Comparison of ENCODE assay signal across 9 cellular contexts in the genomic region with DNA sequence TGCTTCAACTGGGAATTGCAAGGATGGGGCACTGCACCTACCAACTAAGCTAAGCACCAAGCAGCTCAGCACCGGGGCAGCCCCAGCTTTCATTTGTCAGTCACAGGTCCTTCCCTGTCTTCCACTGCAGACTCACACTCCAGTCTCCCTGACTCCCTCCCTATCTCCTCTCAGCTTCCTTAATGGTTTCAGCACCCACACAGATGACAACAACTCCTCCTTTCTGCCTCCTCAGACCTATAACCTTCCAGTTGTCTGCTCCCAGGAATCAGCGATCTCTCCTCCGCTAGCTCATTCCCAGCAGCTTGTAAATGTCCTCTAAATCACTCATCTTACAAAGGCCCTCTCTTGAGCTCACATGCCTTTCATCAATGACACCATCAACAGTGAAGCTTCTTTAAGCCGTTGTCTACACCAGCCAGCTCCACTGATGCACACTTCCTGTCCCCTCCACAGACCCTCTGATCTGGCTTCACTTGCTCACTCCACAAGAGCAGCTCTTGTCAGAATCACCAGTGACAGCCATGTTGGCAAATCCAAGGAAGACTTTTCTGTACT. TPM values are rescaled to one million over a fixed set of nuclear protein-coding genes. Genes with fewer than 3 reads are reported as not detected.
DNase-seq lines count a peak whose midpoint lies in the region; ATAC-seq and TF ChIP-seq lines count a peak whose summit lies in the region.
"Had no signal": no experiment of that assay in that cellular context is flagged by ENCODE, and none has a peak within 500 bp of the region (broad histone marks: within the 10 kb centered on the region; RNA-seq: fewer than 3 reads in every experiment).

No MANE protein-coding gene starts in this region.

- no peak overlapping the region for H3K4me3 ChIP-seq in cardiac muscle cell
- H3K4me3 ChIP-seq in left ventricle myocardium inferior, result no peak overlapping the region

- H3K36me3 ChIP-seq in cardiac muscle cell (no peaks in the 10 kb centered on the region), left ventricle myocardium inferior (peaks cover 10% of the 10 kb centered on the region)

- H3K27ac ChIP-seq in cardiac muscle cell, result no peak overlapping the region
- H3K27ac ChIP-seq in left ventricle myocardium inferior (replicated peaks), result peak overlapping the region; percentile 21

- intact Hi-C loops in Right ventricle myocardium inferior (cut with DNase I) (no loop called here), left ventricle myocardium inferior (cut with micrococcal nuclease) (no loop called here)

- H3K4me1 ChIP-seq in cardiac muscle cell (ENCODE audit: low read depth) (peaks cover 13% of the 10 kb centered on the region), left ventricle myocardium inferior (peaks cover 76% of the 10 kb centered on the region)

- no peaks in the 10 kb centered on the region for H3K27me3 ChIP-seq in cardiac muscle cell
- no peaks in the 10 kb centered on the region for H3K27me3 ChIP-seq in left ventricle myocardium inferior (ENCODE audit: low read depth)

- H3K9me3 ChIP-seq in cardiac muscle cell (ENCODE audit: low read depth) (no peaks in the 10 kb centered on the region), left ventricle myocardium inferior (replicated peaks) (no peaks in the 10 kb centered on the region)

- DNase-seq in cardiac muscle cell (ENCODE audit: low read depth in 1 of 2, low spot score in 1 of 2) (peak; percentile 33 to 40), Right ventricle myocardium inferior (ENCODE audit: missing footprints) (no peak), M059J (ENCODE audit: low read depth) (peak; percentile 67), left ventricle myocardium inferior (no peak), NCI-H446 treated with DMSO at 0.1 percent for 48 hours (lab: John Stamatoyannopoulos, UW) (no peak), hippocampal formation (lab: John Stamatoyannopoulos, UW) (no peak), GM13977 (ENCODE audit: low spot score) (no peak), NCI-H146 treated with DMSO at 0.1 percent for 48 hours (lab: John Stamatoyannopoulos, UW; ENCODE audit: unreplicated experiment) (no peak)
- DNase-seq: NCI-H2081 treated with DMSO at 0.1 percent for 48 hours had no signal

- TF ChIP-seq CTCF in cardiac muscle cell (IDR thresholded peaks at IDR 0.05; ENCODE audit: low read depth, low read length) (no peak), left ventricle myocardium inferior (IDR thresholded peaks at IDR 0.05; ENCODE audit: borderline replicate concordance) (no peak), GM13977 (IDR thresholded peaks at IDR 0.05; ENCODE audit: extremely low read depth, insufficient read depth, missing control alignments) (no peak)

- in situ Hi-C loops in GM13977 (cut with MboI; ENCODE audit: low pct_unique_long_range_greater_than_20kb, low sequenced_read_pairs, unreplicated experiment), result no loop called here

- no peak for ATAC-seq in Right ventricle myocardium inferior

RNA-seq across cellular contexts. Expression of gene CLASP1, which starts 32.1 kb away (rescaled TPM):
- total RNA-seq in cardiac muscle cell (41.1 and 53.0 TPM in 2 replicates), Right ventricle myocardium inferior (66.3 TPM), left ventricle myocardium inferior (60.1 TPM)
- polyA plus RNA-seq in cardiac muscle cell, result 24.8 and 37.0 TPM in 2 replicates
- 30.8 and 40.6 TPM in 2 replicates for total RNA-seq in M059J (2014; rRNA removed; shearing (Covaris generic))

Comparison
In these comparisons a context has a peak if more than half of its experiments do, and no peak if none do; other contexts are left out.
1. DNase-seq: peak in cardiac muscle cell (2 of 2) and M059J (single experiment); none in Right ventricle myocardium inferior (single experiment), left ventricle myocardium inferior (single experiment), NCI-H446 treated with DMSO at 0.1 percent for 48 hours (single experiment), hippocampal formation (0 of 2), GM13977 (single experiment) and NCI-H146 treated with DMSO at 0.1 percent for 48 hours (single experiment).